In the genomic region with DNA sequence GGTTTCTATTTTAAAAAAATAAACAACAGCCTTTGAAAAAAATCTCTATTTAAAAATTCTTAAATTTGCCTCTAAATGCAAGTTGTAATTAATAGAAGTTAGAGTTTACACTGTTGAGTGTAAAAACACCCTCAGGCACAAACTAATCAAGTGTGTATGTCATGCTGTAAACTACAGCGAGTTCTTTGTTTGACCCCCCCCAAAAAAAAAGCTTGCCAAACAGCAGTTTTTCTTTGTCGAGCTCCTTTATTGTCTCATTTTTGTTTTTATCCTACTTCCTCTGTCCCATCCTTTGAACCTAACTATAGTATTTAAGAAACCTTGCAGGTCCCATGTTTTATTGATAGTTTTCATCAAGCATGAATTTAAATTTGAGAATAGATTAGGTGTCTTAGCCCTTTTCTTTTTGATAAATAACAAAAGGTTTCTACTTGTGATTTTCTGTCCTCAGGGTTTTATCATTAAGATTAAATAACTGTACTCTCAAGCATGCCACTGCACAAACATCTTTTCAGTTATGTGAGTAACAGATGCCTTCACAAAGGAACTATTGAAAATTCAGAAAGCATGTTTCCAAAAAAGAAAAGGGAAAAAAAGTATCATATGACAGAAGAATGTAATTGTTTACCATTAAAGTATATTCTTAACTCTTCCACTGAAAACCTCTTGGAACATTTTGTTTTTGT, we compare ENCODE assay signal across 1 cellular context.
TF ChIP-seq lines count a peak whose summit lies in the region.

No MANE protein-coding gene starts in this region.

TF ChIP-seq in SK-N-SH treated with all-trans-retinoic acid at 6 μM for 48 hours, 23 proteins besides CTCF, POLR2A, EP300 and RAD21 (continued from another document):
- TF ChIP-seq, protein P1, sequence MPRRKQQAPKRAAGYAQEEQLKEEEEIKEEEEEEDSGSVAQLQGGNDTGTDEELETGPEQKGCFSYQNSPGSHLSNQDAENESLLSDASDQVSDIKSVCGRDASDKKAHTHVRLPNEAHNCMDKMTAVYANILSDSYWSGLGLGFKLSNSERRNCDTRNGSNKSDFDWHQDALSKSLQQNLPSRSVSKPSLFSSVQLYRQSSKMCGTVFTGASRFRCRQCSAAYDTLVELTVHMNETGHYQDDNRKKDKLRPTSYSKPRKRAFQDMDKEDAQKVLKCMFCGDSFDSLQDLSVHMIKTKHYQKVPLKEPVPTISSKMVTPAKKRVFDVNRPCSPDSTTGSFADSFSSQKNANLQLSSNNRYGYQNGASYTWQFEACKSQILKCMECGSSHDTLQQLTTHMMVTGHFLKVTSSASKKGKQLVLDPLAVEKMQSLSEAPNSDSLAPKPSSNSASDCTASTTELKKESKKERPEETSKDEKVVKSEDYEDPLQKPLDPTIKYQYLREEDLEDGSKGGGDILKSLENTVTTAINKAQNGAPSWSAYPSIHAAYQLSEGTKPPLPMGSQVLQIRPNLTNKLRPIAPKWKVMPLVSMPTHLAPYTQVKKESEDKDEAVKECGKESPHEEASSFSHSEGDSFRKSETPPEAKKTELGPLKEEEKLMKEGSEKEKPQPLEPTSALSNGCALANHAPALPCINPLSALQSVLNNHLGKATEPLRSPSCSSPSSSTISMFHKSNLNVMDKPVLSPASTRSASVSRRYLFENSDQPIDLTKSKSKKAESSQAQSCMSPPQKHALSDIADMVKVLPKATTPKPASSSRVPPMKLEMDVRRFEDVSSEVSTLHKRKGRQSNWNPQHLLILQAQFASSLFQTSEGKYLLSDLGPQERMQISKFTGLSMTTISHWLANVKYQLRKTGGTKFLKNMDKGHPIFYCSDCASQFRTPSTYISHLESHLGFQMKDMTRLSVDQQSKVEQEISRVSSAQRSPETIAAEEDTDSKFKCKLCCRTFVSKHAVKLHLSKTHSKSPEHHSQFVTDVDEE (CRISPR knock-in tag; IDR thresholded peaks at IDR 0.05): no peak
- TF ChIP-seq ZNF565 (CRISPR knock-in tag; conservative IDR thresholded peaks at IDR 0.05; ENCODE audit: low read depth) (no peak), BACH2 (CRISPR knock-in tag; IDR thresholded peaks at IDR 0.05; ENCODE audit: borderline replicate concordance) (no peak), RARB (CRISPR knock-in tag; IDR thresholded peaks at IDR 0.05) (no peak), OSR1 (CRISPR knock-in tag; IDR thresholded peaks at IDR 0.05) (no peak)
- TF ChIP-seq, protein P2, sequence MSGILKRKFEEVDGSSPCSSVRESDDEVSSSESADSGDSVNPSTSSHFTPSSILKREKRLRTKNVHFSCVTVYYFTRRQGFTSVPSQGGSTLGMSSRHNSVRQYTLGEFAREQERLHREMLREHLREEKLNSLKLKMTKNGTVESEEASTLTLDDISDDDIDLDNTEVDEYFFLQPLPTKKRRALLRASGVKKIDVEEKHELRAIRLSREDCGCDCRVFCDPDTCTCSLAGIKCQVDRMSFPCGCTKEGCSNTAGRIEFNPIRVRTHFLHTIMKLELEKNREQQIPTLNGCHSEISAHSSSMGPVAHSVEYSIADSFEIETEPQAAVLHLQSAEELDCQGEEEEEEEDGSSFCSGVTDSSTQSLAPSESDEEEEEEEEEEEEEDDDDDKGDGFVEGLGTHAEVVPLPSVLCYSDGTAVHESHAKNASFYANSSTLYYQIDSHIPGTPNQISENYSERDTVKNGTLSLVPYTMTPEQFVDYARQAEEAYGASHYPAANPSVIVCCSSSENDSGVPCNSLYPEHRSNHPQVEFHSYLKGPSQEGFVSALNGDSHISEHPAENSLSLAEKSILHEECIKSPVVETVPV (CRISPR knock-in tag; IDR thresholded peaks at IDR 0.05): no peak
- TF ChIP-seq, protein P3, sequence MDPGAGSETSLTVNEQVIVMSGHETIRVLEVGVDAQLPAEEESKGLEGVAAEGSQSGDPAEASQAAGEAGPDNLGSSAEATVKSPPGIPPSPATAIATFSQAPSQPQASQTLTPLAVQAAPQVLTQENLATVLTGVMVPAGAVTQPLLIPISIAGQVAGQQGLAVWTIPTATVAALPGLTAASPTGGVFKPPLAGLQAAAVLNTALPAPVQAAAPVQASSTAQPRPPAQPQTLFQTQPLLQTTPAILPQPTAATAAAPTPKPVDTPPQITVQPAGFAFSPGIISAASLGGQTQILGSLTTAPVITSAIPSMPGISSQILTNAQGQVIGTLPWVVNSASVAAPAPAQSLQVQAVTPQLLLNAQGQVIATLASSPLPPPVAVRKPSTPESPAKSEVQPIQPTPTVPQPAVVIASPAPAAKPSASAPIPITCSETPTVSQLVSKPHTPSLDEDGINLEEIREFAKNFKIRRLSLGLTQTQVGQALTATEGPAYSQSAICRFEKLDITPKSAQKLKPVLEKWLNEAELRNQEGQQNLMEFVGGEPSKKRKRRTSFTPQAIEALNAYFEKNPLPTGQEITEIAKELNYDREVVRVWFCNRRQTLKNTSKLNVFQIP (CRISPR knock-in tag; IDR thresholded peaks at IDR 0.05; ENCODE audit: borderline replicate concordance, low read depth): no peak
